In the genomic region with DNA sequence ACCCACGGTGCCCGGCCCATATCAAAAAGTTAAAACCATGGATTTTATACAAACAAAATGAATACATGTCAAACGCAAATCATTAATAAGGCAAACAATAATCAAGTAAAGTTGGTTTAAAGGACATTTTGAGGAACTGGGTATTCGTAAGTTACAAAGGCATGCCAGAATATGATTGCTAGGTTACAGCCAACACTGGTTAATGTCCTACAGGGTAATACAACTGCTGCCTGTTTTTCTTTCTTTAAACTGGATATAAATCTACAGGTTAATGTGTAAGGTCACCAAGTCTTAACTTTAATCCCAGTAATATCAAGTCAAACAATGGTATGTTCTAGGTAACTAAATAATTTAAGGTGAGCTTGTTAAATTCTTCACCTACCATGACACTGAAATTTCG, we compare ENCODE assay signal across 18 cellular contexts.
"Had no signal": no experiment of that assay in that cellular context is flagged by ENCODE, and none has a peak within 500 bp of the region (broad histone marks: within the 10 kb centered on the region; RNA-seq: fewer than 3 reads in every experiment).

No MANE protein-coding gene starts in this region.

- H3K4me3 ChIP-seq: colonic mucosa, esophagus squamous epithelium, psoas muscle, stomach, thoracic aorta had no signal

- H3K27me3 ChIP-seq: colonic mucosa, esophagus squamous epithelium, neutrophil, stomach had no signal

- H3K36me3 ChIP-seq: colonic mucosa, esophagus squamous epithelium, neutrophil, stomach, thoracic aorta had no signal

- ATAC-seq: naive thymus-derived CD4-positive, alpha-beta T cell; psoas muscle had no signal

- H3K4me1 ChIP-seq: colonic mucosa had no signal

- DNase-seq: colonic mucosa; dermis blood vessel endothelial cell; esophagus squamous epithelium; foreskin fibroblast; head of caudate nucleus; hypothalamus; mesendoderm; naive thymus-derived CD4-positive, alpha-beta T cell; psoas muscle; small intestine; stimulated activated CD4-positive, alpha-beta T cell treated with anti-CD3 and anti-CD28 coated beads, Interleukin-12 subunit alpha, Interleukin-12 subunit beta, amount 100 ng/mL, for 4 hours; stimulated activated naive CD4-positive, alpha-beta T cell; stomach; substantia nigra; trophoblast cell had no signal

- H3K9me3 ChIP-seq: colonic mucosa, esophagus squamous epithelium, neutrophil, psoas muscle, stomach, thoracic aorta had no signal

- FAIRE-seq: islet of Langerhans, small intestine had no signal

- H3K27ac ChIP-seq: colonic mucosa, esophagus squamous epithelium, neutrophil, psoas muscle, stomach, thoracic aorta had no signal
